In genomic region chr3:13894096-13894811, GRCh38 we compare ENCODE assay signal across 1 cellular context.
TF ChIP-seq lines count a peak whose summit lies in the region.

No MANE protein-coding gene starts in this region.

TF ChIP-seq in H1, 55 proteins besides CTCF, POLR2A, EP300 and RAD21:
- TF ChIP-seq EGR1 (IDR thresholded peaks at IDR 0.05; ENCODE audit: borderline replicate concordance, low read depth, low read length) (no peak), SUZ12 (IDR thresholded peaks at IDR 0.05; ENCODE audit: low read length) (no peak), TAF1 (IDR thresholded peaks at IDR 0.05; ENCODE audit: low read depth, low read length) (no peak), HDAC2 (IDR thresholded peaks at IDR 0.05; ENCODE audit: borderline replicate concordance in 1 of 2, low read depth in 2 of 2, low read length in 2 of 2) (no peak), SP2 (IDR thresholded peaks at IDR 0.05; ENCODE audit: low read length) (no peak), RNF2 (IDR thresholded peaks at IDR 0.05; ENCODE audit: borderline replicate concordance, low read depth, low read length, missing control alignments, poor library complexity, severe bottlenecking) (no peak), RFX5 (IDR thresholded peaks at IDR 0.05; ENCODE audit: borderline replicate concordance, low read depth, low read length) (no peak)
